ENCODE assay signal across 8 cellular contexts in genomic region chr17:68457168-68457538, GRCh38. TPM values are rescaled to one million over a fixed set of nuclear protein-coding genes. Genes with fewer than 3 reads are reported as not detected.
A peak's percentile ranks its signal among the peaks of the same experiment; 100 is the strongest.
DNase-seq lines count a peak whose midpoint lies in the region; ATAC-seq, FAIRE-seq and TF ChIP-seq lines count a peak whose summit lies in the region.

Gene WIPI1 (minus strand): TSS chr17:68457496. CDS start chr17:68457421, 75 bp downstream.

- TF ChIP-seq CTCF in A549 (IDR thresholded peaks at IDR 0.05) (no peak), SK-N-SH (IDR thresholded peaks at IDR 0.05) (no peak), neural crest cell (conservative IDR thresholded peaks at IDR 0.05) (no peak)

- H3K27me3 ChIP-seq in SK-N-SH (ENCODE audit: insufficient read depth): no peaks in the 10 kb centered on the region

- POLR2A ChIA-PET in A549 (lab: Yijun Ruan, JAX): interaction anchor here (0.6 to 2.6 kb wide), 8 partner anchors 18 to 437 kb away, joined by 3 to 20 read pairs (median 4); partner anchors contain the start of genes AMZ2 and KPNA2
- POLR2A ChIA-PET in SK-N-SH (lab: Yijun Ruan, JAX): interaction anchor here (1.4 to 1.8 kb wide), 2 partner anchors 209 to 251 kb away, joined by 3 to 9 read pairs; partner anchors contain the start of gene AMZ2

- CTCF ChIA-PET in A549 (lab: Yijun Ruan, JAX) (interaction anchor here (0.6 to 11.7 kb wide), 11 partner anchors 9 to 383 kb away, joined by 3 to 115 read pairs (median 10); no protein-coding TSS in a partner anchor), SK-N-SH (lab: Yijun Ruan, JAX) (interaction anchor here (0.7 to 6.0 kb wide), 9 partner anchors 9 to 232 kb away, joined by 3 to 63 read pairs (median 4); no protein-coding TSS in a partner anchor)

- H3K9me3 ChIP-seq in A549 (no peaks in the 10 kb centered on the region), SK-N-SH (no peaks in the 10 kb centered on the region)

- H3K4me3 Mint-ChIP-seq in neural crest cell: peak within 1 kb of the TSS; percentile 99

- no peak for FAIRE-seq in A549 (lab: Jason Lieb, UNC)

- H3K9me2 ChIP-seq in SK-N-SH: no peaks in the 10 kb centered on the region

- peak within 1 kb of the TSS; percentile 73 for H3K9ac ChIP-seq in SK-N-SH

- 4% methylated on average over 5 of the region's 39 CpGs for WGBS in A549 (ENCODE audit: missing lambda C conversion rate)
- under 1% methylated on average over 21 of the region's 39 CpGs for WGBS in SK-N-SH (ENCODE audit: low lambda C conversion rate)

- peaks cover 8% of the 10 kb centered on the region; the same call in 1 of the 2 replicates for H4K20me1 ChIP-seq in SK-N-SH (ENCODE audit: insufficient read depth)

- H2AFZ ChIP-seq in SK-N-SH (ENCODE audit: low read depth): peak within 1 kb of the TSS; percentile 85

- TF ChIP-seq EP300 in A549 (IDR thresholded peaks at IDR 0.05) (no peak), SK-N-SH (IDR thresholded peaks at IDR 0.05; ENCODE audit: borderline replicate concordance in 1 of 2, low read depth in 1 of 2, low read length in 1 of 2) (no peak)

- peaks cover 23% of the 10 kb centered on the region for H3K4me1 Mint-ChIP-seq in neural crest cell

- H3K27ac Mint-ChIP-seq in neural crest cell (ENCODE audit: unreplicated experiment): peak within 1 kb of the TSS; percentile 98

- peaks cover 40% of the 10 kb centered on the region for H3K79me2 ChIP-seq in SK-N-SH (ENCODE audit: insufficient read depth)

- peak within 1 kb of the TSS; percentile 66 to 73 for H3K27ac ChIP-seq in A549
- peak within 1 kb of the TSS; percentile 72 to 81 for H3K27ac ChIP-seq in SK-N-SH (ENCODE audit: low read depth in 2 of 2, low read length in 1 of 2)

- peaks cover 4 to 10% of the 10 kb centered on the region in 2 experiments for H3K36me3 ChIP-seq in SK-N-SH (replicated peaks in 1 of 2; ENCODE audit: control insufficient read depth in 1 of 2, insufficient read depth in 2 of 2, low read length in 1 of 2)

- H3K4me2 ChIP-seq in A549 (peak within 1 kb of the TSS; percentile 99), SK-N-SH (peak within 1 kb of the TSS; percentile 90)

- H3K4me1 ChIP-seq in A549 (peaks cover 15% of the 10 kb centered on the region; the same call in 2 of the 3 replicates), SK-N-SH (ENCODE audit: control insufficient read depth in 1 of 2, insufficient read depth in 2 of 2, low read depth in 1 of 2, low read length in 1 of 2) (peaks cover 8 to 17% of the 10 kb centered on the region in 2 experiments; a peak in 3 of 4 replicates)

- peak; percentile 28; the same call in 1 of the 2 replicates for TF ChIP-seq POLR2A in A549 (IDR thresholded peaks at IDR 0.05; ENCODE audit: low read length)
- peak; percentile 56 for TF ChIP-seq POLR2A in GM18526 (IDR thresholded peaks at IDR 0.05; ENCODE audit: extremely low read depth, insufficient read length)

- H3F3A ChIP-seq in SK-N-SH (replicated peaks; ENCODE audit: insufficient read depth): peaks cover 18% of the 10 kb centered on the region

- no peaks in the 10 kb centered on the region for H3K9me3 Mint-ChIP-seq in neural crest cell

- ATAC-seq in A549 (peak; percentile 57 to 67), HG02981 (IDR thresholded peaks at IDR 0.05; ENCODE audit: unreplicated experiment) (peak; percentile 31), esophagus mucosa (no peak)

- H3K4me3 ChIP-seq in A549 (peak within 1 kb of the TSS; percentile 92), SK-N-SH (ENCODE audit: low read depth in 2 of 2, low read length in 1 of 2) (peak within 1 kb of the TSS; percentile 91 to 93)

- TF ChIP-seq RAD21 in A549 (conservative IDR thresholded peaks at IDR 0.05 in 1 of 2, IDR thresholded peaks at IDR 0.05 in 1 of 2) (no peak), SK-N-SH (IDR thresholded peaks at IDR 0.05; ENCODE audit: low read length) (no peak)

- peak in 1 of 2 experiments; percentile 36 for DNase-seq in A549 (ENCODE audit: low read depth in 1 of 2, low spot score in 1 of 2)
- no peak for DNase-seq in SK-N-SH
- no peak for DNase-seq in neural crest cell (ENCODE audit: low read depth, low spot score)
- DNase-seq in SHP77 treated with DMSO at 0.1 percent for 48 hours (lab: John Stamatoyannopoulos, UW): no peak
- DNase-seq in central memory CD4-positive, alpha-beta T cell: no peak

- H3K27me3 Mint-ChIP-seq in neural crest cell (ENCODE audit: low read depth): peaks cover 30% of the 10 kb centered on the region

- no peaks in the 10 kb centered on the region for H3K36me3 Mint-ChIP-seq in neural crest cell (ENCODE audit: low read depth)

TF ChIP-seq in A549, 52 proteins besides CTCF, POLR2A, EP300 and RAD21:
- no peak for TF ChIP-seq TFCP2L1 (CRISPR knock-in tag; IDR thresholded peaks at IDR 0.05)
- TF ChIP-seq PHF8 (IDR thresholded peaks at IDR 0.05; ENCODE audit: borderline replicate concordance, low read depth): peak; percentile 62; the same call in 1 of the 2 replicates

TF ChIP-seq in SK-N-SH, 30 proteins besides CTCF, POLR2A, EP300 and RAD21:
- no peak for TF ChIP-seq YY1 (IDR thresholded peaks at IDR 0.05; ENCODE audit: low read depth)
- TF ChIP-seq CHD2 (IDR thresholded peaks at IDR 0.05; ENCODE audit: low read length, partially characterized antibody): no peak
- TF ChIP-seq TCF12 (IDR thresholded peaks at IDR 0.05): no peak
- no peak for TF ChIP-seq TEAD4 (IDR thresholded peaks at IDR 0.05; ENCODE audit: borderline replicate concordance, insufficient read depth)
- TF ChIP-seq NFIC (IDR thresholded peaks at IDR 0.05; ENCODE audit: borderline replicate concordance): no peak
- no peak for TF ChIP-seq JUND (IDR thresholded peaks at IDR 0.05)
- no peak for TF ChIP-seq SIN3A (IDR thresholded peaks at IDR 0.05; ENCODE audit: borderline replicate concordance, low read depth, low read length)
- TF ChIP-seq FOXJ3 (CRISPR knock-in tag; IDR thresholded peaks at IDR 0.05): no peak
- no peak for TF ChIP-seq ELF1 (IDR thresholded peaks at IDR 0.05)
- no peak for TF ChIP-seq RFX5 (IDR thresholded peaks at IDR 0.05; ENCODE audit: low read length)
- no peak for TF ChIP-seq IRF3 (IDR thresholded peaks at IDR 0.05; ENCODE audit: low read depth, low read length)
- no peak for TF ChIP-seq FOXM1 (IDR thresholded peaks at IDR 0.05; ENCODE audit: low read depth)
- no peak for TF ChIP-seq POLR2AphosphoS5 (IDR thresholded peaks at IDR 0.05; ENCODE audit: low read depth, low read length)
- TF ChIP-seq NRF1 (IDR thresholded peaks at IDR 0.05; ENCODE audit: low read depth, low read length): no peak
- no peak for TF ChIP-seq RXRA (IDR thresholded peaks at IDR 0.05; ENCODE audit: borderline replicate concordance, low read depth)

RNA-seq across cellular contexts. Expression of gene WIPI1, which starts in this region (rescaled TPM):
- polyA plus RNA-seq in A549 (2011; rRNA removed) (19.7 and 26.1 TPM in 2 replicates), A549 (2017; fragmentation: RNase III; extraction: RNeasy Plus Mini Kit Qiagen cat#74134 plus additional on column Dnase treatment) (6.9 to 11.6 TPM (median 9.5 TPM) in 3 replicates), SK-N-SH (2012; rRNA removed) (52.7 and 65.2 TPM in 2 replicates)
- polyA plus RNA-seq in A549 (2012; cell fraction: cytosol; rRNA removed): 5.2 and 6.7 TPM in 2 replicates
- 3.3 and 3.4 TPM in 2 replicates for polyA plus RNA-seq in A549 (2012; cell fraction: nucleus; rRNA removed)
- polyA minus RNA-seq in A549 (2011; rRNA and poly(A)+ RNA removed): 16.2 and 25.9 TPM in 2 replicates
- 49.1 and 55.1 TPM in 2 replicates for polyA plus RNA-seq in SK-N-SH (2012; cell fraction: cytosol; rRNA removed)
- polyA plus RNA-seq in SK-N-SH (2012; cell fraction: nucleus; rRNA removed): 35.4 and 62.8 TPM in 2 replicates
- total RNA-seq in esophagus mucosa (13.3 TPM), neural crest cell (14.1 and 15.6 TPM in 2 replicates)
